Comparison of ENCODE assay signal across 12 cellular contexts in the genomic region with DNA sequence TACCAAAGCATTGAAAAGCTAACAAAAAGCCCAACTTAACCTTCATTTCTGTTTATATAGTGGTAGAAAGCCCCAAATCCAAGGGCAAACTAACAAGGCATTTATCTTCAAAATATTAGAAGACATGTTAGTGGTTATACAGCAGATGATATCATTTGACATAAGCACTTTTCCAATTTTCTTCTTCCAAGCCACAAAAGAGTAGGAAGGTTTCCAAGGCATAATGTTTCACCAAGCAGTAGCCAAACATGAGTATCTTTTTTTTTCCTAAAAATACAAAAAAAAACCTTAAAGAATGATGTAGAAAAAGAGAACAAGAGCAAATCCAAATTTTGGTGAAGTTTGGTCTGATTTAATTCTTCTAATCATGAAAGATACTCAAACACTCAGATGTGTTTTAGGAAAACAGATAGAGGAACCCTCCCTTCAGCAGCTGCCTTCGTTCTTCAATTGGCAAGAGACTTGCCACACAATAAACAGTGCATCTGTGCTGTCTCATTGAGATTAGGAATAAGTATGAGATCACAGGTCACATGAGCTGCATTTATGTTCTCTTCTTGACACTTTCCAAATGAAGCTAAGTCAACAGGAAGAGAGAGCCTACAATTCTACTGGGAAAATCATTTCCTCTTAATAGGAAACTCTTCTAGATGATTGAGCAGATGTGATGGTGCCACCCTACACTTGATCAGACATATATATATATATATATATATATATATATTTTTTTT.
A peak's percentile ranks its signal among the peaks of the same experiment; 100 is the strongest.
DNase-seq lines count a peak whose midpoint lies in the region; ATAC-seq, FAIRE-seq and TF ChIP-seq lines count a peak whose summit lies in the region.
"Had no signal": no experiment of that assay in that cellular context is flagged by ENCODE, and none has a peak within 500 bp of the region (broad histone marks: within the 10 kb centered on the region; RNA-seq: fewer than 3 reads in every experiment).

No MANE protein-coding gene starts in this region.

- no peak overlapping the region for H4K8ac ChIP-seq in mesenchymal stem cell (ENCODE audit: low read length)

- H3K18ac ChIP-seq in mesenchymal stem cell (ENCODE audit: low read depth in 1 of 2, low read length in 2 of 2) = no peak overlapping the region

- peaks cover 16% of the 10 kb centered on the region; the same call in 1 of the 2 replicates for H3K36me3 ChIP-seq in ACC112 (ENCODE audit: insufficient read depth, low read length)
- H3K36me3 ChIP-seq in mesenchymal stem cell (ENCODE audit: control insufficient read depth in 1 of 2, insufficient read depth in 2 of 2, low read depth in 1 of 2, low read length in 2 of 2) = peaks cover 17 to 47% of the 10 kb centered on the region in 2 experiments
- H3K36me3 ChIP-seq in PC-3 (ENCODE audit: low read depth, low read length) = peaks cover 22% of the 10 kb centered on the region

- ATAC-seq in HG03342 (IDR thresholded peaks at IDR 0.05; ENCODE audit: unreplicated experiment) (no peak), PC-3 (no peak), HG03457 (IDR thresholded peaks at IDR 0.05; ENCODE audit: unreplicated experiment) (no peak)

- H3K9me2 ChIP-seq in PC-3 (replicated peaks; ENCODE audit: low read length) = no peaks in the 10 kb centered on the region

- 100% methylated on average over 1 of the region's 1 CpG for WGBS in mesenchymal stem cell

- H3K9me3 ChIP-seq in mesenchymal stem cell (ENCODE audit: control insufficient read depth, low read length) = no peaks in the 10 kb centered on the region
- H3K9me3 ChIP-seq in PC-3 (ENCODE audit: low read length) = no peaks in the 10 kb centered on the region

- H3K14ac ChIP-seq in mesenchymal stem cell (ENCODE audit: low read length in 2 of 2) = no peak overlapping the region

- no peak overlapping the region for H2BK120ac ChIP-seq in mesenchymal stem cell (ENCODE audit: low read depth, low read length)

- H3K79me1 ChIP-seq in mesenchymal stem cell (replicated peaks; ENCODE audit: low read length, poor library complexity, severe bottlenecking) = peaks cover 29% of the 10 kb centered on the region

- no peaks in the 10 kb centered on the region for H4K20me1 ChIP-seq in PC-3 (ENCODE audit: low read length)

- DNase-seq in NCI-H2029 (lab: John Stamatoyannopoulos, UW) = peak; percentile 78
- peak; percentile 86 for DNase-seq in mesenchymal stem cell
- no peak for DNase-seq in posterior vena cava (ENCODE audit: low spot score)
- no peak for DNase-seq in PC-3
- DNase-seq: activated B cell treated with CpG ODN at 0.5 μM for 24 hours; NCI-H524; stimulated activated CD4-positive, alpha-beta T cell treated with anti-CD3 and anti-CD28 coated beads, Interleukin-4, amount 100 ng/mL, for 1 hour had no signal

- no peak overlapping the region for H2BK5ac ChIP-seq in mesenchymal stem cell (ENCODE audit: low read depth, low read length, poor library complexity, severe bottlenecking)

- POLR2A ChIA-PET in PC-3 (lab: Charles Lee; ENCODE audit: unreplicated experiment) = interaction anchor here (0.6 kb wide), 1 partner anchor 640 kb away, joined by 4 read pairs; no protein-coding TSS in a partner anchor

- H3K27me3 ChIP-seq in ACC112 (ENCODE audit: insufficient read depth, low read length) (no peaks in the 10 kb centered on the region), mesenchymal stem cell (ENCODE audit: control insufficient read depth in 1 of 2, insufficient read depth in 1 of 2, low read length in 2 of 2) (no peaks in the 10 kb centered on the region), PC-3 (ENCODE audit: low read length) (no peaks in the 10 kb centered on the region)

- H3F3A ChIP-seq in PC-3 (ENCODE audit: low read length, unreplicated experiment) = peaks cover 14% of the 10 kb centered on the region

- H3K27ac ChIP-seq in ACC112 (ENCODE audit: low read depth, low read length) (peak overlapping the region; percentile 28; the same call in 1 of the 2 replicates), mesenchymal stem cell (ENCODE audit: low read length, poor library complexity, severe bottlenecking) (no peak overlapping the region), PC-3 (ENCODE audit: low read length) (no peak overlapping the region)

- H2AFZ ChIP-seq in ACC112 (ENCODE audit: low read length, unreplicated experiment) (no peak overlapping the region), mesenchymal stem cell (ENCODE audit: low read depth, low read length) (no peak overlapping the region), PC-3 (ENCODE audit: low read length) (no peak overlapping the region)

- H3K4me2 ChIP-seq in mesenchymal stem cell (ENCODE audit: low read length, poor library complexity, severe bottlenecking) = no peak overlapping the region
- no peak overlapping the region for H3K4me2 ChIP-seq in PC-3 (ENCODE audit: low read length)

- intact Hi-C loops in posterior vena cava (cut with DNase I) = no loop called here
- intact Hi-C loops in PC-3 (cut with micrococcal nuclease) = loop anchor here (10.0 kb wide), 2 partner anchors 78 to 108 kb away; a partner anchor contains a TSS

- peaks cover 7% of the 10 kb centered on the region for H3K79me2 ChIP-seq in ACC112 (ENCODE audit: control insufficient read depth, insufficient read depth, low read length, unreplicated experiment)
- no peaks in the 10 kb centered on the region for H3K79me2 ChIP-seq in PC-3 (ENCODE audit: low read length)

- no peak overlapping the region for H2BK12ac ChIP-seq in mesenchymal stem cell (ENCODE audit: low read length in 2 of 2)

- H3K9ac ChIP-seq in mesenchymal stem cell (ENCODE audit: low read length) = peak overlapping the region; percentile 79
- no peak overlapping the region for H3K9ac ChIP-seq in PC-3 (ENCODE audit: low read length)

- CTCF ChIA-PET in PC-3 (lab: Charles Lee) = no interaction called here

- no peak overlapping the region for H3K23ac ChIP-seq in mesenchymal stem cell (ENCODE audit: low read length in 2 of 2)

- TF ChIP-seq CTCF in PC-3 (conservative IDR thresholded peaks at IDR 0.05; ENCODE audit: low read depth, low read length) = no peak

- no peak overlapping the region for H2AK5ac ChIP-seq in mesenchymal stem cell (ENCODE audit: low read length, severe bottlenecking)

- peak; percentile 48 for FAIRE-seq in endometrium (lab: Jason Lieb, UNC)

- no peak overlapping the region for H4K91ac ChIP-seq in mesenchymal stem cell (ENCODE audit: low read length)

- H3K4me3 ChIP-seq in ACC112 (ENCODE audit: low read depth, low read length) = no peak overlapping the region
- H3K4me3 ChIP-seq in mesenchymal stem cell (ENCODE audit: insufficient read depth in 1 of 2, low read depth in 1 of 2, low read length in 2 of 2) = peak overlapping the region in 1 of 2 experiments; percentile 22
- H3K4me3 ChIP-seq in PC-3 (ENCODE audit: low read length) = no peak overlapping the region
- H3K4me3 ChIP-seq: lung had no signal

- H3K4me1 ChIP-seq in ACC112 (ENCODE audit: control insufficient read depth, insufficient read depth, low read length, unreplicated experiment) (no peaks in the 10 kb centered on the region), mesenchymal stem cell (ENCODE audit: control insufficient read depth, insufficient read depth, low read depth, low read length) (no peaks in the 10 kb centered on the region), PC-3 (ENCODE audit: insufficient read depth, low read length) (peaks cover 18% of the 10 kb centered on the region)

- H2BK15ac ChIP-seq in mesenchymal stem cell (ENCODE audit: low read depth, poor library complexity, severe bottlenecking) = no peak overlapping the region

- H3K4ac ChIP-seq in mesenchymal stem cell (ENCODE audit: low read depth in 1 of 2, low read length in 2 of 2) = no peak overlapping the region

- BruUV-seq in PC-3 (replicated peaks; lab: Mats Ljungman, UMichigan) = no TSS peak

Comparison
In these comparisons a context has a peak if more than half of its experiments do, and no peak if none do; other contexts are left out.
1. DNase-seq: peak in NCI-H2029 (single experiment) and mesenchymal stem cell (single experiment); none in posterior vena cava (single experiment) and PC-3 (single experiment).